25 cellular contexts compared by ENCODE assay signal in the genomic region with DNA sequence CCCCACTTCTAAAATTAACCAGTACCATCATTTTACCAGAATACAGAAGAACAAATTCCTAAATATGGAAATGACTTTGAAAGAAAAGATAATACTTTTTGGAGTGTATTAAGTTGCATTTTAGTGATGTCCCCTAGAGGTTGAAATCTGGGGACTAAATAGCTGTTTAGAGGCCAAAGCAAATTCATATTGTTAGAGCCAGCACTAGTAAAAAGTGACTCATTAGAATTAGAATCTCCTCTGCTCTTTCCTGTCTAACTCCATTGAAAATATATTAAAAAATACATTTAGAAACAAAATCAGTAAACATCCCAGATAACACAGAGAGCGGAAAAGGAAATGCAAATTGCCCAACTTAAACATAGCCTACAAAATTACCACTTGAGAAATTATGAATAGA.
"Had no signal": no experiment of that assay in that cellular context is flagged by ENCODE, and none has a peak within 500 bp of the region (broad histone marks: within the 10 kb centered on the region; RNA-seq: fewer than 3 reads in every experiment).

No MANE protein-coding gene starts in this region.

- H3K4me1 Mint-ChIP-seq: activated B cell treated with CpG ODN at 0.5 μM for 24 hours; activated CD4-positive, alpha-beta memory T cell treated with anti-CD3 and anti-CD28 coated beads, Interleukin-2, amount 10 ng/mL, durations not matched to agents 7 days and 5 days; activated CD8-positive, alpha-beta memory T cell treated with anti-CD3 and anti-CD28 coated beads, Interleukin-2, amount 10 ng/mL, durations not matched to agents 7 days and 5 days; activated naive CD4-positive, alpha-beta T cell treated with anti-CD3 and anti-CD28 coated beads, Interleukin-2, amount 10 ng/mL, durations not matched to agents 7 days and 5 days; activated naive CD8-positive, alpha-beta T cell treated with anti-CD3 and anti-CD28 coated beads, Interleukin-2, amount 50 U/mL, for 24 hours; activated T-helper 17 cell treated with anti-CD3 and anti-CD28 coated beads, Interleukin-2, amount 50 U/mL, for 72 hours; central memory CD8-positive, alpha-beta T cell; T-cell had no signal

- H3K27me3 ChIP-seq: gastrocnemius medialis, heart left ventricle, left lung, neutrophil, tibial nerve, uterus had no signal

- H3K36me3 ChIP-seq: gastrocnemius medialis, heart left ventricle, left lung, neutrophil, tibial nerve, uterus had no signal

- H3K4me1 ChIP-seq: gastrocnemius medialis, heart left ventricle, left lung, tibial nerve, uterus had no signal

- H3K27me3 Mint-ChIP-seq: activated B cell treated with CpG ODN at 0.5 μM for 24 hours; activated CD4-positive, alpha-beta memory T cell treated with anti-CD3 and anti-CD28 coated beads, Interleukin-2, amount 10 ng/mL, durations not matched to agents 7 days and 5 days; activated CD8-positive, alpha-beta memory T cell treated with anti-CD3 and anti-CD28 coated beads, Interleukin-2, amount 10 ng/mL, durations not matched to agents 7 days and 5 days; activated naive CD4-positive, alpha-beta T cell treated with anti-CD3 and anti-CD28 coated beads, Interleukin-2, amount 10 ng/mL, durations not matched to agents 7 days and 5 days; activated naive CD8-positive, alpha-beta T cell treated with anti-CD3 and anti-CD28 coated beads, Interleukin-2, amount 50 U/mL, for 24 hours; activated T-helper 17 cell treated with anti-CD3 and anti-CD28 coated beads, Interleukin-2, amount 50 U/mL, for 72 hours; central memory CD8-positive, alpha-beta T cell; naive thymus-derived CD8-positive, alpha-beta T cell; T-cell had no signal

- ATAC-seq: activated CD8-positive, alpha-beta memory T cell treated with anti-CD3 and anti-CD28 coated beads, Interleukin-2, amount 10 ng/mL, durations not matched to agents 7 days and 5 days; activated naive CD8-positive, alpha-beta T cell treated with anti-CD3 and anti-CD28 coated beads, Interleukin-2, amount 50 U/mL, for 24 hours; activated T-helper 17 cell treated with anti-CD3 and anti-CD28 coated beads, Interleukin-2, amount 50 U/mL, for 72 hours; gastrocnemius medialis; mucosa of descending colon; naive thymus-derived CD8-positive, alpha-beta T cell; stimulated activated naive CD8-positive, alpha-beta T cell treated with anti-CD3 and anti-CD28 coated beads, Interleukin-15, Interleukin-2, amounts not matched to agents 100 U/mL and 50 U/mL, for 24 hours; T-cell had no signal

- H3K9me3 Mint-ChIP-seq: activated naive CD8-positive, alpha-beta T cell treated with anti-CD3 and anti-CD28 coated beads, Interleukin-2, amount 50 U/mL, for 24 hours had no signal

- H3K27ac ChIP-seq: coronary artery, gastrocnemius medialis, left lung, neutrophil, tibial nerve, uterus had no signal

- FAIRE-seq: kidney had no signal

- H3K4me3 Mint-ChIP-seq: activated B cell treated with CpG ODN at 0.5 μM for 24 hours; activated CD4-positive, alpha-beta memory T cell treated with anti-CD3 and anti-CD28 coated beads, Interleukin-2, amount 10 ng/mL, durations not matched to agents 7 days and 5 days; activated CD8-positive, alpha-beta memory T cell treated with anti-CD3 and anti-CD28 coated beads, Interleukin-2, amount 10 ng/mL, durations not matched to agents 7 days and 5 days; activated naive CD4-positive, alpha-beta T cell treated with anti-CD3 and anti-CD28 coated beads, Interleukin-2, amount 10 ng/mL, durations not matched to agents 7 days and 5 days; activated naive CD8-positive, alpha-beta T cell treated with anti-CD3 and anti-CD28 coated beads, Interleukin-2, amount 50 U/mL, for 24 hours; activated T-helper 17 cell treated with anti-CD3 and anti-CD28 coated beads, Interleukin-2, amount 50 U/mL, for 72 hours; central memory CD8-positive, alpha-beta T cell; naive thymus-derived CD8-positive, alpha-beta T cell; T-cell had no signal

- H3K36me3 Mint-ChIP-seq: activated CD8-positive, alpha-beta memory T cell treated with anti-CD3 and anti-CD28 coated beads, Interleukin-2, amount 10 ng/mL, durations not matched to agents 7 days and 5 days; activated naive CD4-positive, alpha-beta T cell treated with anti-CD3 and anti-CD28 coated beads, Interleukin-2, amount 10 ng/mL, durations not matched to agents 7 days and 5 days; naive thymus-derived CD8-positive, alpha-beta T cell; T-cell had no signal

- H3K27ac Mint-ChIP-seq: activated B cell treated with CpG ODN at 0.5 μM for 24 hours; activated CD4-positive, alpha-beta memory T cell treated with anti-CD3 and anti-CD28 coated beads, Interleukin-2, amount 10 ng/mL, durations not matched to agents 7 days and 5 days; activated CD8-positive, alpha-beta memory T cell treated with anti-CD3 and anti-CD28 coated beads, Interleukin-2, amount 10 ng/mL, durations not matched to agents 7 days and 5 days; activated naive CD4-positive, alpha-beta T cell treated with anti-CD3 and anti-CD28 coated beads, Interleukin-2, amount 10 ng/mL, durations not matched to agents 7 days and 5 days; activated naive CD8-positive, alpha-beta T cell treated with anti-CD3 and anti-CD28 coated beads, Interleukin-2, amount 50 U/mL, for 24 hours; activated T-helper 17 cell treated with anti-CD3 and anti-CD28 coated beads, Interleukin-2, amount 50 U/mL, for 72 hours; naive thymus-derived CD8-positive, alpha-beta T cell; T-cell had no signal

- DNase-seq: activated B cell treated with CpG ODN at 0.5 μM for 24 hours; activated CD4-positive, alpha-beta memory T cell treated with anti-CD3 and anti-CD28 coated beads, Interleukin-2, amount 10 ng/mL, durations not matched to agents 7 days and 5 days; activated CD4-positive, alpha-beta T cell treated with anti-CD3 and anti-CD28 coated beads for 48 hours; activated CD8-positive, alpha-beta memory T cell treated with anti-CD3 and anti-CD28 coated beads, Interleukin-2, amount 10 ng/mL, durations not matched to agents 7 days and 5 days; activated naive CD4-positive, alpha-beta T cell treated with anti-CD3 and anti-CD28 coated beads, Interleukin-2, amount 10 ng/mL, durations not matched to agents 7 days and 5 days; activated naive CD8-positive, alpha-beta T cell treated with anti-CD3 and anti-CD28 coated beads, Interleukin-2, amount 50 U/mL, for 24 hours; aorta; gastrocnemius medialis; heart left ventricle; kidney; left lung; mucosa of descending colon; naive thymus-derived CD8-positive, alpha-beta T cell; posterior cingulate gyrus; stimulated activated CD4-positive, alpha-beta T cell treated with anti-CD3 and anti-CD28 coated beads, Interleukin-2, amount 100 ng/mL, for 24 hours; stimulated activated naive CD8-positive, alpha-beta T cell treated with anti-CD3 and anti-CD28 coated beads, Interleukin-15, Interleukin-2, amounts not matched to agents 100 U/mL and 50 U/mL, for 24 hours; substantia nigra; T-cell; T-helper 9 cell; uterus had no signal

- H3K9me3 ChIP-seq: gastrocnemius medialis, heart left ventricle, neutrophil, tibial nerve, uterus had no signal

- H3K4me3 ChIP-seq: gastrocnemius medialis, left lung, mucosa of descending colon, uterus had no signal
